Comparison of ENCODE assay signal across 1 cellular context in the genomic region with DNA sequence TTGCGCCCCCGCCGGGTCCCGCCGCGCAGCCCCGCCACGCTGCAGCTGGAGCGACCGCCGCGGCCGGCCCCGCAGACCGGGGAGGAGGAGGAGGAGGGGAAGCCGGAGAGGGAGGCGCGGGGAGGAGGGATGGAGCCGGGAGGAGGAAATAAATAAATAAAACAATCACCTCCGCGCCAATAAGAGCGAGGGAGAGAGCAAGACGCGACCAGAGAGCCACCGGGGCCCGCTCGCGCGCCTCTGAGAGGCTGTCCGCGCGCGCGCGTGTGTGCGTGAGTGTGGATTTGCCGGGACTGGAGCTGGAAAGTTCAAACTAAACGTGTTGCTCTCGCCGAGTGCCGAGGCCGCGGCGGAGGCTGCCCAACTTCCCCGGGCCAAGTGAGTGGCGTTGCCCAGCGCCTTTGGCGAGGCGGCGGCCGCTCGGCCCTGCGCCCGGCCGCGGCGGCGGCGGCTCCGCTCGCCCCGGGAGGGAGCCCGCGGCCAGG.
A peak's percentile ranks its signal among the peaks of the same experiment; 100 is the strongest.
TF ChIP-seq lines count a peak whose summit lies in the region.

No MANE protein-coding gene starts in this region.

TF ChIP-seq in H1, 55 proteins besides CTCF, POLR2A, EP300 and RAD21 (continued from another document):
- TF ChIP-seq HDAC2 (IDR thresholded peaks at IDR 0.05; ENCODE audit: borderline replicate concordance in 1 of 2, low read depth in 2 of 2, low read length in 2 of 2) (peak in 1 of 2 experiments; percentile 60; a peak in 1 of 4 replicates), TAF1 (IDR thresholded peaks at IDR 0.05; ENCODE audit: low read depth, low read length) (0 out of 2 replicates have a peak, but pooled peaks have one; percentile 36), EGR1 (IDR thresholded peaks at IDR 0.05; ENCODE audit: borderline replicate concordance, low read depth, low read length) (peak; percentile 56), PHF8 (conservative IDR thresholded peaks at IDR 0.05; ENCODE audit: low read depth, low read length) (peak; percentile 25; the same call in 1 of the 2 replicates), BACH1 (IDR thresholded peaks at IDR 0.05; ENCODE audit: low read length) (peak; percentile 15; the same call in 1 of the 2 replicates), CREB1 (IDR thresholded peaks at IDR 0.05) (no peak), RBBP5 (IDR thresholded peaks at IDR 0.05; ENCODE audit: borderline replicate concordance, low read depth, low read length) (peak; percentile 81), ASH2L (IDR thresholded peaks at IDR 0.05; ENCODE audit: low read length) (peak; percentile 98), CHD2 (IDR thresholded peaks at IDR 0.05; ENCODE audit: low read length) (no peak), SRF (IDR thresholded peaks at IDR 0.05; ENCODE audit: low read depth, low read length) (no peak), KDM4A (IDR thresholded peaks at IDR 0.05; ENCODE audit: low read depth, low read length, severe bottlenecking) (peak; percentile 74)
